ENCODE assay signal across 29 cellular contexts in the genomic region with DNA sequence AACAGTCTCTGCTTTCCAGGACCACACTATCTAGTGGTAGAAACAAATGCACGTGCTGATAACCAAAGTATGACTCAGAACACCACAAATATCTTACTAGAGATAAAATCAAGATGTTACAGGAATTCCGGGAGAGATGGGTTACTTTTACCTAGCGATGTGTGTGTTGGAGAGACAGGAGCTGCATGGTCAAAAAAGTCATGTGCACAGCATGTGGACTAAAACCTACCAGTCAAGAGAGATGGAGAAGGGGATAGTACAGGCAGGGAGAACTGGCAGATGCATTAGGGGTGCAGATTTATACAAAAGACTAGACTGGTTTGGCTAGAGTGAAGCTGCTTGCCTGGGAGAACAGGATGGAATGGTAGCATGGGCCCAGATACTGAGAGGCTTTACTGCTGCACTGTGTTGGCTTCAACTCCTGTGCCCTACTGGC.
A peak's percentile ranks its signal among the peaks of the same experiment; 100 is the strongest.
DNase-seq lines count a peak whose midpoint lies in the region; ATAC-seq, FAIRE-seq and TF ChIP-seq lines count a peak whose summit lies in the region.
"Had no signal": no experiment of that assay in that cellular context is flagged by ENCODE, and none has a peak within 500 bp of the region (broad histone marks: within the 10 kb centered on the region; RNA-seq: fewer than 3 reads in every experiment).

No MANE protein-coding gene starts in this region.

- DNase-seq in EL (peak; percentile 74), M059J (ENCODE audit: low read depth) (peak; percentile 79), astrocyte (ENCODE audit: low read depth) (peak; percentile 57), keratinocyte (ENCODE audit: low read depth, low spot score) (no peak), dorsolateral prefrontal cortex (no peak), RKO (ENCODE audit: low spot score) (no peak), NCI-H2107 treated with DMSO at 0.1 percent for 48 hours (lab: John Stamatoyannopoulos, UW; ENCODE audit: unreplicated experiment) (no peak)
- DNase-seq: activated CD4-positive, alpha-beta T cell treated with anti-CD3 and anti-CD28 coated beads for 4 hours; activated naive CD4-positive, alpha-beta T cell treated with anti-CD3 and anti-CD28 coated beads, Interleukin-2, amount 10 ng/mL, durations not matched to agents 7 days and 5 days; activated T-cell treated with anti-CD3 and anti-CD28 coated beads, Interleukin-2, amount 50 U/mL, for 72 hours; effector CD4-positive, alpha-beta T cell; gastrocnemius medialis; MG63; naive B cell; NCI-H1417 treated with DMSO at 0.1 percent for 48 hours; NCI-H2107; NCI-H510A treated with DMSO at 0.1 percent for 48 hours; ovary; Right ventricle myocardium superior; spleen; stimulated activated CD4-positive, alpha-beta T cell treated with anti-CD3 and anti-CD28 coated beads, Interleukin-4, amount 100 ng/mL, for 1 hour; stimulated activated naive CD4-positive, alpha-beta T cell treated with Interleukin-2 at 50 U/mL for 16 hours; thyroid gland had no signal

- H3K9ac ChIP-seq in astrocyte (ENCODE audit: low read length) (no peak overlapping the region), keratinocyte (ENCODE audit: control insufficient read depth, extremely low read depth, insufficient read depth, low read length) (no peak overlapping the region)

- dilution Hi-C loops in keratinocyte (cut with MboI; ENCODE audit: extremely low pct_ligation_motif_present, low sequenced_read_pairs) = no loop called here

- H3K4me1 ChIP-seq in astrocyte (ENCODE audit: insufficient read depth, low read length) = no peaks in the 10 kb centered on the region
- H3K4me1 ChIP-seq in keratinocyte (ENCODE audit: control insufficient read depth, extremely low read depth, insufficient read depth, low read length) = peaks cover 3% of the 10 kb centered on the region
- H3K4me1 ChIP-seq: gastrocnemius medialis, spleen, thyroid gland had no signal

- H2AFZ ChIP-seq in astrocyte (ENCODE audit: low read depth, low read length) = no peak overlapping the region
- no peak overlapping the region for H2AFZ ChIP-seq in keratinocyte (ENCODE audit: control insufficient read depth, low read length)

- H3K27me3 ChIP-seq in astrocyte (ENCODE audit: insufficient read depth, low read length) (no peaks in the 10 kb centered on the region), keratinocyte (ENCODE audit: control insufficient read depth, extremely low read depth, insufficient read depth, low read length) (no peaks in the 10 kb centered on the region), dorsolateral prefrontal cortex (no peaks in the 10 kb centered on the region)
- H3K27me3 ChIP-seq: gastrocnemius medialis, MG63, ovary, spleen, thyroid gland had no signal

- intact Hi-C loops in dorsolateral prefrontal cortex (cut with DNase I) = no loop called here

- H3K79me2 ChIP-seq in astrocyte (ENCODE audit: insufficient read depth, low read length) (no peaks in the 10 kb centered on the region), keratinocyte (ENCODE audit: control insufficient read depth, insufficient read depth, low read length) (no peaks in the 10 kb centered on the region)

- no peak overlapping the region for H3K4me2 ChIP-seq in astrocyte (ENCODE audit: low read length)
- H3K4me2 ChIP-seq in keratinocyte (ENCODE audit: control insufficient read depth, extremely low read depth, insufficient read depth, low read depth, low read length) = no peak overlapping the region

- TF ChIP-seq CTCF in astrocyte (IDR thresholded peaks at IDR 0.05; ENCODE audit: insufficient read depth, low read depth, low read length) = no peak
- TF ChIP-seq CTCF in keratinocyte (optimal IDR thresholded peaks at IDR 0.05 in 1 of 3, IDR thresholded peaks at IDR 0.05 in 1 of 3, conservative IDR thresholded peaks at IDR 0.05 in 1 of 3; ENCODE audit: extremely low read depth in 1 of 3, insufficient read depth in 2 of 3, low read length in 3 of 3) = no peak
- TF ChIP-seq CTCF in dorsolateral prefrontal cortex (IDR thresholded peaks at IDR 0.05 in 54 of 56, conservative IDR thresholded peaks at IDR 0.05 in 2 of 56; ENCODE audit: low read depth in 1 of 56, partially characterized antibody in 56 of 56) = no peak

- no peak overlapping the region for H3K4me3 ChIP-seq in astrocyte (ENCODE audit: insufficient read depth, low read depth, low read length)
- no peak overlapping the region for H3K4me3 ChIP-seq in keratinocyte (ENCODE audit: control insufficient read depth in 2 of 3, extremely low read depth in 1 of 3, insufficient read depth in 2 of 3, low read depth in 1 of 3, low read length in 3 of 3)
- H3K4me3 ChIP-seq in dorsolateral prefrontal cortex = no peak overlapping the region
- H3K4me3 ChIP-seq: gastrocnemius medialis, MG63, ovary, spleen, thyroid gland had no signal

- peaks cover 3% of the 10 kb centered on the region for H3K4me1 Mint-ChIP-seq in astrocyte (ENCODE audit: low read depth, unreplicated experiment)
- H3K4me1 Mint-ChIP-seq: CD4-positive, alpha-beta memory T cell; central memory CD8-positive, alpha-beta T cell had no signal

- FAIRE-seq in astrocyte (lab: Jason Lieb, UNC) (no peak), keratinocyte (lab: Jason Lieb, UNC) (peak; percentile 67)
- FAIRE-seq: GM12891, HepG2, TTC549 had no signal

- H3K4me3 Mint-ChIP-seq in astrocyte (ENCODE audit: unreplicated experiment) = no peak overlapping the region
- H3K4me3 Mint-ChIP-seq: activated naive CD4-positive, alpha-beta T cell treated with anti-CD3 and anti-CD28 coated beads, Interleukin-2, amount 10 ng/mL, durations not matched to agents 7 days and 5 days; activated T-cell treated with anti-CD3 and anti-CD28 coated beads, Interleukin-2, amount 50 U/mL, for 72 hours; CD4-positive, alpha-beta memory T cell; central memory CD8-positive, alpha-beta T cell; naive B cell had no signal

- no peaks in the 10 kb centered on the region for H3K9me3 ChIP-seq in astrocyte (ENCODE audit: insufficient read depth, low read depth, low read length)
- no peaks in the 10 kb centered on the region for H3K9me3 ChIP-seq in keratinocyte (ENCODE audit: control insufficient read depth, low read depth, low read length)
- H3K9me3 ChIP-seq: gastrocnemius medialis, MG63, ovary, thyroid gland had no signal

- H3K9me3 Mint-ChIP-seq in astrocyte (ENCODE audit: unreplicated experiment) = no peaks in the 10 kb centered on the region
- H3K9me3 Mint-ChIP-seq: activated naive CD4-positive, alpha-beta T cell treated with anti-CD3 and anti-CD28 coated beads, Interleukin-2, amount 10 ng/mL, durations not matched to agents 7 days and 5 days; central memory CD8-positive, alpha-beta T cell had no signal

- H3K36me3 Mint-ChIP-seq in astrocyte (ENCODE audit: low read depth, unreplicated experiment) = peaks cover 16% of the 10 kb centered on the region

- no peak for ATAC-seq in HG02798 (IDR thresholded peaks at IDR 0.05; ENCODE audit: poor library complexity, unreplicated experiment)
- ATAC-seq: gastrocnemius medialis, HepG2 had no signal

- H3K27ac Mint-ChIP-seq in astrocyte (ENCODE audit: unreplicated experiment) = no peak overlapping the region
- H3K27ac Mint-ChIP-seq: activated naive CD4-positive, alpha-beta T cell treated with anti-CD3 and anti-CD28 coated beads, Interleukin-2, amount 10 ng/mL, durations not matched to agents 7 days and 5 days; activated T-cell treated with anti-CD3 and anti-CD28 coated beads, Interleukin-2, amount 50 U/mL, for 72 hours had no signal

- H3K36me3 ChIP-seq in astrocyte (ENCODE audit: insufficient read depth, low read length) (peaks cover 3% of the 10 kb centered on the region), keratinocyte (ENCODE audit: control insufficient read depth in 2 of 2, extremely low read depth in 1 of 2, insufficient read depth in 2 of 2, low read length in 2 of 2) (no peaks in the 10 kb centered on the region)
- H3K36me3 ChIP-seq: ovary had no signal

- H3K27ac ChIP-seq in astrocyte (ENCODE audit: low read depth, low read length) (no peak overlapping the region), keratinocyte (ENCODE audit: control insufficient read depth, insufficient read depth, low read length) (no peak overlapping the region), dorsolateral prefrontal cortex (no peak overlapping the region)
- H3K27ac ChIP-seq: gastrocnemius medialis, ovary, spleen, thyroid gland had no signal

- H3K27me3 Mint-ChIP-seq in astrocyte (ENCODE audit: low read depth, unreplicated experiment) = no peaks in the 10 kb centered on the region
- H3K27me3 Mint-ChIP-seq: activated naive CD4-positive, alpha-beta T cell treated with anti-CD3 and anti-CD28 coated beads, Interleukin-2, amount 10 ng/mL, durations not matched to agents 7 days and 5 days; CD4-positive, alpha-beta memory T cell; central memory CD8-positive, alpha-beta T cell; naive B cell had no signal

- no peaks in the 10 kb centered on the region for H4K20me1 ChIP-seq in astrocyte (ENCODE audit: insufficient read depth, low read length)
- no peaks in the 10 kb centered on the region for H4K20me1 ChIP-seq in keratinocyte (ENCODE audit: control insufficient read depth, extremely low read depth, insufficient read depth, low read length)

- H3K9me1 ChIP-seq in keratinocyte (ENCODE audit: control insufficient read depth, extremely low read depth, insufficient read depth, low read length) = no peaks in the 10 kb centered on the region

Comparison
In these comparisons a context has a peak if more than half of its experiments do, and no peak if none do; other contexts are left out.
1. DNase-seq: peak in EL (single experiment), M059J (single experiment) and astrocyte (single experiment); none in keratinocyte (single experiment), dorsolateral prefrontal cortex (0 of 10), RKO (single experiment) and NCI-H2107 treated with DMSO at 0.1 percent for 48 hours (single experiment).